1 cellular context compared by ENCODE assay signal in genomic region chr5:140588311-140589070, GRCh38.
TF ChIP-seq lines count a peak whose summit lies in the region.

No MANE protein-coding gene starts in this region.

TF ChIP-seq in endothelial cell of umbilical vein, 7 proteins besides CTCF, POLR2A, EP300 and RAD21:
- TF ChIP-seq MYC (IDR thresholded peaks at IDR 0.05; ENCODE audit: low read depth, low read length) (no peak), POLR2AphosphoS5 (IDR thresholded peaks at IDR 0.05; ENCODE audit: insufficient read depth, low read depth, low read length) (no peak), FOS (IDR thresholded peaks at IDR 0.05; ENCODE audit: borderline replicate concordance, insufficient read depth, low read length) (no peak), JUN (IDR thresholded peaks at IDR 0.05; ENCODE audit: borderline replicate concordance, insufficient read depth, insufficient read length, low read depth) (no peak), GATA2 (IDR thresholded peaks at IDR 0.05; ENCODE audit: insufficient read depth, insufficient read length, low read depth, low read length) (no peak), MAX (IDR thresholded peaks at IDR 0.05; ENCODE audit: insufficient read depth, insufficient read length) (no peak), EZH2 (IDR thresholded peaks at IDR 0.05; ENCODE audit: borderline replicate concordance, low read depth, low read length, severe bottlenecking) (no peak)
TF ChIP-seq in endothelial cell of umbilical vein: peak in this region for 0.
